ENCODE assay signal across 8 cellular contexts in genomic region chr10:119596537-119597404, GRCh38. TPM values are rescaled to one million over a fixed set of nuclear protein-coding genes. Genes with fewer than 3 reads are reported as not detected.
DNase-seq lines count a peak whose midpoint lies in the region; ATAC-seq and TF ChIP-seq lines count a peak whose summit lies in the region.

Gene TIAL1 (minus strand): TSS chr10:119596964. CDS start chr10:119596465, 499 bp downstream.

- H3K27ac Mint-ChIP-seq in osteocyte (ENCODE audit: unreplicated experiment), result peak within 1 kb of the TSS; percentile 99

- peaks cover 7% of the 10 kb centered on the region for H3K36me3 Mint-ChIP-seq in osteocyte (ENCODE audit: unreplicated experiment)

- H3K4me1 ChIP-seq in thymus (ENCODE audit: control insufficient read depth, insufficient read depth, low read length), result peaks cover 19% of the 10 kb centered on the region

- intact Hi-C loops in head of caudate nucleus (cut with DNase I), result loop anchor here (5.0 to 10.0 kb wide), 2 partner anchors 56 to 128 kb away; partner anchors contain the start of genes BAG3 and INPP5F

- no peaks in the 10 kb centered on the region for H3K27me3 Mint-ChIP-seq in osteocyte (ENCODE audit: unreplicated experiment)

- H3K36me3 ChIP-seq in thymus (ENCODE audit: control insufficient read depth, insufficient read depth), result no peaks in the 10 kb centered on the region

- peak within 1 kb of the TSS; percentile 99 for H3K4me3 ChIP-seq in GM12864 (ENCODE audit: low read depth, low read length)
- H3K4me3 ChIP-seq in thymus (ENCODE audit: low read length), result peak within 1 kb of the TSS; percentile 64

- H3K27me3 ChIP-seq in thymus (ENCODE audit: control insufficient read depth, insufficient read depth), result no peaks in the 10 kb centered on the region

- under 1% methylated on average over 66 of the region's 66 CpGs for WGBS in thymus

- peaks cover 45% of the 10 kb centered on the region for H3K4me1 Mint-ChIP-seq in osteocyte (ENCODE audit: unreplicated experiment)

- H3K9me3 Mint-ChIP-seq in osteocyte (ENCODE audit: unreplicated experiment), result peaks cover 4% of the 10 kb centered on the region

- no peak for TF ChIP-seq CTCF in GM12864 (IDR thresholded peaks at IDR 0.05; ENCODE audit: low read depth, low read length, missing control alignments)
- no peak for TF ChIP-seq CTCF in osteocyte (IDR thresholded peaks at IDR 0.05)

- ATAC-seq in HG02759 (IDR thresholded peaks at IDR 0.05; ENCODE audit: unreplicated experiment), result peak; percentile 83

- DNase-seq in GM12864 (ENCODE audit: low read depth) (peak; percentile 99), NCI-H1417 (lab: John Stamatoyannopoulos, UW) (peak; percentile 92 to 98 (median 93)), SW 1271 (lab: John Stamatoyannopoulos, UW) (peak; percentile 94 to 98), head of caudate nucleus (peak; percentile 96 to 100 (median 99)), osteocyte (ENCODE audit: extremely low spot score, unreplicated experiment) (peak; percentile 98)
- DNase-seq in activated naive CD8-positive, alpha-beta T cell treated with anti-CD3 and anti-CD28 coated beads, Interleukin-2, amount 50 U/mL, for 16 hours (ENCODE audit: low read depth, low spot score), result peak; percentile 82

- no peaks in the 10 kb centered on the region for H3K9me3 ChIP-seq in thymus (ENCODE audit: control insufficient read depth)

- H3K4me3 Mint-ChIP-seq in osteocyte (ENCODE audit: unreplicated experiment), result peak within 1 kb of the TSS; percentile 97

- H3K27ac ChIP-seq in thymus (ENCODE audit: low read depth), result peak within 1 kb of the TSS; percentile 94

RNA-seq across cellular contexts. Expression of gene TIAL1, which starts in this region (rescaled TPM):
- 125 and 133 TPM in 2 replicates for total RNA-seq in osteocyte
- polyA plus RNA-seq in thymus, result 128 TPM

Comparison
In these comparisons a context has a peak if more than half of its experiments do, and no peak if none do; other contexts are left out.
1. Peak in every context shown above with its lines: DNase-seq, ATAC-seq, H3K4me3 ChIP-seq and H3K27ac ChIP-seq.